In the genomic region with DNA sequence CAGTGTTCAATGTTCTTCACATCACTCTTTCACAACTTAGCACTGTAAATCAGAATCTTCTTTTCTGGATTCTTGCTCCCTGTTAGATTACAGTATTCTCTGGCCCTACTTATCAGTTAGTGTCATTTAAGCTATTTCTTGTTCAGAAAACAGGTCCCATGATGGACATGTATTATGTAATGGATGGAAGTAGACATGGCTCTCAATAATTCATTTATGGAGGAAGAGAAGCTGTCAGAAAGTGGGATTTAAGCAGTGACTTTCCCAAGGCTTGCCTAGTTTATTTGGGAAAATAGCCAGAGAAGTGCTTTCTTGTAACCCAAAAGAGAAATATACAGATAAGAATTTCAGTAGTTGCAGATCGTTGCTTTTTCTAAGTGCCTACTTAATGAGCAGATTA, we compare ENCODE assay signal across 10 cellular contexts. TPM values are rescaled to one million over a fixed set of nuclear protein-coding genes. Genes with fewer than 3 reads are reported as not detected.
DNase-seq lines count a peak whose midpoint lies in the region; TF ChIP-seq lines count a peak whose summit lies in the region.
"Had no signal": no experiment of that assay in that cellular context is flagged by ENCODE, and none has a peak within 500 bp of the region (broad histone marks: within the 10 kb centered on the region; RNA-seq: fewer than 3 reads in every experiment).

No MANE protein-coding gene starts in this region.

- H3K4me3 ChIP-seq in subcutaneous abdominal adipose tissue (ENCODE audit: low read depth in 1 of 5, low read length in 5 of 5) (peak overlapping the region in 1 of 5 donors; percentile 88), lower leg skin (ENCODE audit: low read depth, poor library complexity, severe bottlenecking) (no peak overlapping the region)

- no peaks in the 10 kb centered on the region for H3K9me3 ChIP-seq in subcutaneous abdominal adipose tissue (ENCODE audit: control insufficient read depth in 5 of 5, low read length in 5 of 5)

- peaks cover 60% of the 10 kb centered on the region for H3K4me1 Mint-ChIP-seq in activated naive CD4-positive, alpha-beta T cell treated with anti-CD3 and anti-CD28 coated beads, Interleukin-2, amount 50 U/mL, for 24 hours
- peaks cover 40% of the 10 kb centered on the region for H3K4me1 Mint-ChIP-seq in activated CD4-positive, alpha-beta memory T cell treated with anti-CD3 and anti-CD28 coated beads for 36 hours (ENCODE audit: low read depth)
- H3K4me1 Mint-ChIP-seq in glutamatergic neuron (ENCODE audit: low read depth, unreplicated experiment), result peaks cover 28% of the 10 kb centered on the region

- H3K9me3 Mint-ChIP-seq in activated naive CD4-positive, alpha-beta T cell treated with anti-CD3 and anti-CD28 coated beads, Interleukin-2, amount 50 U/mL, for 24 hours, result no peaks in the 10 kb centered on the region
- H3K9me3 Mint-ChIP-seq in activated CD4-positive, alpha-beta memory T cell treated with anti-CD3 and anti-CD28 coated beads for 36 hours, result no peaks in the 10 kb centered on the region
- H3K9me3 Mint-ChIP-seq in glutamatergic neuron (ENCODE audit: unreplicated experiment), result peaks cover 15% of the 10 kb centered on the region

- H3K36me3 ChIP-seq in subcutaneous abdominal adipose tissue (ENCODE audit: control insufficient read depth in 5 of 5, insufficient read depth in 5 of 5, low read length in 5 of 5), result no peaks in the 10 kb centered on the region

- intact Hi-C loops in activated CD4-positive, alpha-beta memory T cell treated with anti-CD3 and anti-CD28 coated beads for 36 hours (cut with micrococcal nuclease), result loop anchor here (5.0 kb wide), 1 partner anchor 600 kb away; the partner anchor contains the start of gene FBXL14
- intact Hi-C loops in lower leg skin (cut with DNase I; ENCODE audit: low total_unique reads), result no loop called here

- H3K27ac ChIP-seq in subcutaneous abdominal adipose tissue (ENCODE audit: low read depth, low read length), result peak overlapping the region; percentile 83

- peak overlapping the region in 2 of 5 donors; percentile 11 to 83 for H3K9ac ChIP-seq in subcutaneous abdominal adipose tissue (ENCODE audit: low read length in 5 of 5)

- H3K27me3 ChIP-seq in subcutaneous abdominal adipose tissue (ENCODE audit: control insufficient read depth in 5 of 5, insufficient read depth in 4 of 5, low read length in 5 of 5), result no peaks in the 10 kb centered on the region

- H3K36me3 Mint-ChIP-seq in activated naive CD4-positive, alpha-beta T cell treated with anti-CD3 and anti-CD28 coated beads, Interleukin-2, amount 50 U/mL, for 24 hours, result peaks cover 3% of the 10 kb centered on the region
- no peaks in the 10 kb centered on the region for H3K36me3 Mint-ChIP-seq in activated CD4-positive, alpha-beta memory T cell treated with anti-CD3 and anti-CD28 coated beads for 36 hours
- H3K36me3 Mint-ChIP-seq in glutamatergic neuron (ENCODE audit: unreplicated experiment), result no peaks in the 10 kb centered on the region

- POLR2A ChIA-PET in activated CD4-positive, alpha-beta memory T cell treated with anti-CD3 and anti-CD28 coated beads for 36 hours (lab: Charles Lee), result no interaction called here

- DNase-seq in activated naive CD4-positive, alpha-beta T cell treated with anti-CD3 and anti-CD28 coated beads, Interleukin-2, amount 50 U/mL, for 16 hours, result no peak
- DNase-seq in activated CD4-positive, alpha-beta memory T cell treated with anti-CD3 and anti-CD28 coated beads for 36 hours, result no peak
- DNase-seq in glutamatergic neuron, result no peak
- no peak for DNase-seq in stimulated activated CD4-positive, alpha-beta T cell treated with anti-CD3 and anti-CD28 coated beads, Interleukin-1b, Interleukin-23, amount 100 ng/mL, for 48 hours
- no peak for DNase-seq in lower leg skin (ENCODE audit: low spot score in 2 of 2)
- DNase-seq in NCI-H345 treated with DMSO at 0.1 percent for 48 hours (lab: John Stamatoyannopoulos, UW; ENCODE audit: unreplicated experiment), result no peak
- DNase-seq: NCI-H1436 treated with DMSO at 0.1 percent for 48 hours; stimulated activated CD4-positive, alpha-beta T cell treated with anti-CD3 and anti-CD28 coated beads, Interleukin-4, amount 100 ng/mL, for 1 hour had no signal

- CTCF ChIA-PET in activated CD4-positive, alpha-beta memory T cell treated with anti-CD3 and anti-CD28 coated beads for 36 hours (lab: Charles Lee), result interaction anchor here (0.6 to 1.7 kb wide), 3 partner anchors 125 to 592 kb away, joined by 3 to 5 read pairs (median 3); no protein-coding TSS in a partner anchor

- no peaks in the 10 kb centered on the region for H3K27me3 Mint-ChIP-seq in activated naive CD4-positive, alpha-beta T cell treated with anti-CD3 and anti-CD28 coated beads, Interleukin-2, amount 50 U/mL, for 24 hours
- no peaks in the 10 kb centered on the region for H3K27me3 Mint-ChIP-seq in activated CD4-positive, alpha-beta memory T cell treated with anti-CD3 and anti-CD28 coated beads for 36 hours
- H3K27me3 Mint-ChIP-seq in glutamatergic neuron (ENCODE audit: unreplicated experiment), result peaks cover 17% of the 10 kb centered on the region

- peaks cover 3 to 39% (median 35%) of the 10 kb centered on the region in 5 donors for H3K4me1 ChIP-seq in subcutaneous abdominal adipose tissue (ENCODE audit: control insufficient read depth in 5 of 5, insufficient read depth in 5 of 5, low read length in 5 of 5)

- TF ChIP-seq CTCF in glutamatergic neuron (IDR thresholded peaks at IDR 0.05; ENCODE audit: partially characterized antibody, unreplicated experiment), result no peak
- no peak for TF ChIP-seq CTCF in lower leg skin (IDR thresholded peaks at IDR 0.05)

- TF ChIP-seq POLR2A in lower leg skin (IDR thresholded peaks at IDR 0.05), result no peak

- no peak overlapping the region for H3K27ac Mint-ChIP-seq in activated naive CD4-positive, alpha-beta T cell treated with anti-CD3 and anti-CD28 coated beads, Interleukin-2, amount 50 U/mL, for 24 hours
- no peak overlapping the region for H3K27ac Mint-ChIP-seq in activated CD4-positive, alpha-beta memory T cell treated with anti-CD3 and anti-CD28 coated beads for 36 hours
- H3K27ac Mint-ChIP-seq in glutamatergic neuron (ENCODE audit: unreplicated experiment), result no peak overlapping the region

- 26 to 38% methylated on average over 1 of the region's 1 CpG for WGBS in lower leg skin, 2 donors

- peak overlapping the region; percentile 99 for H3K4me3 Mint-ChIP-seq in activated naive CD4-positive, alpha-beta T cell treated with anti-CD3 and anti-CD28 coated beads, Interleukin-2, amount 50 U/mL, for 24 hours
- peak overlapping the region; percentile 94 for H3K4me3 Mint-ChIP-seq in activated CD4-positive, alpha-beta memory T cell treated with anti-CD3 and anti-CD28 coated beads for 36 hours
- H3K4me3 Mint-ChIP-seq in glutamatergic neuron (ENCODE audit: unreplicated experiment), result peak overlapping the region; percentile 98

RNA-seq across cellular contexts. Expression of gene ERC1, which starts 1.6 kb away (rescaled TPM):
- 10 to 100 TPM; 19.1 to 21.8 TPM for total RNA-seq in activated CD4-positive, alpha-beta memory T cell treated with anti-CD3 and anti-CD28 coated beads for 36 hours
- total RNA-seq in glutamatergic neuron (ENCODE audit: unreplicated experiment) (82.2 TPM), lower leg skin (10 to 100 TPM; 22.1 to 42.7 (median 29.7) TPM)

RNA-seq across cellular contexts. Expression of gene RAD52, which starts 43.2 kb away (rescaled TPM):
- 10 to 100 TPM in 1 of 2 experiments, 1 to 10 TPM in 1; 9.5 to 14.5 TPM for total RNA-seq in activated CD4-positive, alpha-beta memory T cell treated with anti-CD3 and anti-CD28 coated beads for 36 hours
- total RNA-seq in glutamatergic neuron (ENCODE audit: unreplicated experiment) (16.5 TPM), lower leg skin (10 to 100 TPM in 3 of 4 donors, 1 to 10 TPM in 1; 6.2 to 16.7 (median 12.1) TPM)
